Comparison of ENCODE assay signal across 25 cellular contexts in the genomic region with DNA sequence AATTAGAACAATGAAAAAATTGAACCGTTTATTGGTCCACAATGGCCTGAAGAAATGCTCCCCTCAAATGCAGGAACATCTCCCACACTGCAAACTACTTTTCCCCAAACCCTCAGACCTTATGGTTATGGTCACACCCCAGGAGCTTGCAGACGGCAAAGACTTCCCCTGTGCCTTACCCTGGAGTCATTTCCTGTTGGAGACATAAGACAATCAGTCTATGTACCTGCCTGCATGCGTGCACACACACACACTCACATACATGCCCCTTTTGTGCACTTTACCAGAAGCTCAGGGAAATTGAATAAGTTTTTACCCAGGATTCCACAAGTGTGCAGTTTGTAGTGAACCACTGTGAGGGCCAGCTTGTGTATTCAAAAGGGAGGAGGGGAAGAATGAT.
"Had no signal": no experiment of that assay in that cellular context is flagged by ENCODE, and none has a peak within 500 bp of the region (broad histone marks: within the 10 kb centered on the region; RNA-seq: fewer than 3 reads in every experiment).

No MANE protein-coding gene starts in this region.

- DNase-seq: colonic mucosa; cortex of kidney; effector CD8-positive, alpha-beta T cell; effector memory CD8-positive, alpha-beta T cell; erythroblast; glutamatergic neuron; head of caudate nucleus; heart right ventricle; hippocampal formation; left cardiac atrium; left lung; left ventricle myocardium superior; lower lobe of right lung; mesenchymal stem cell; mucosa of descending colon; naive B cell; naive thymus-derived CD8-positive, alpha-beta T cell had no signal

- H3K36me3 ChIP-seq: colonic mucosa, gastroesophageal sphincter, heart right ventricle, left lung, lower lobe of right lung had no signal

- H3K27me3 ChIP-seq: colonic mucosa, foreskin keratinocyte, gastroesophageal sphincter, heart right ventricle, left lung had no signal

- FAIRE-seq: endometrium, frontal cortex, islet of Langerhans, keratinocyte had no signal

- H3K4me3 ChIP-seq: colonic mucosa, gastroesophageal sphincter, heart right ventricle, left lung, lower lobe of right lung, mucosa of descending colon had no signal

- H3K27ac ChIP-seq: colonic mucosa, epithelial cell of prostate, foreskin keratinocyte, gastroesophageal sphincter, heart right ventricle, left lung, lower lobe of right lung had no signal

- H3K9me3 ChIP-seq: colonic mucosa, lower lobe of right lung had no signal

- H3K4me1 ChIP-seq: colonic mucosa, foreskin keratinocyte, gastroesophageal sphincter, heart right ventricle, left lung, lower lobe of right lung had no signal

- ATAC-seq: effector memory CD8-positive, alpha-beta T cell; esophagus mucosa; foreskin keratinocyte; gastroesophageal sphincter; heart right ventricle; left cardiac atrium; left lung; left ventricle myocardium superior; lower lobe of right lung; mucosa of descending colon; naive thymus-derived CD8-positive, alpha-beta T cell had no signal
